29 cellular contexts compared by ENCODE assay signal in the genomic region with DNA sequence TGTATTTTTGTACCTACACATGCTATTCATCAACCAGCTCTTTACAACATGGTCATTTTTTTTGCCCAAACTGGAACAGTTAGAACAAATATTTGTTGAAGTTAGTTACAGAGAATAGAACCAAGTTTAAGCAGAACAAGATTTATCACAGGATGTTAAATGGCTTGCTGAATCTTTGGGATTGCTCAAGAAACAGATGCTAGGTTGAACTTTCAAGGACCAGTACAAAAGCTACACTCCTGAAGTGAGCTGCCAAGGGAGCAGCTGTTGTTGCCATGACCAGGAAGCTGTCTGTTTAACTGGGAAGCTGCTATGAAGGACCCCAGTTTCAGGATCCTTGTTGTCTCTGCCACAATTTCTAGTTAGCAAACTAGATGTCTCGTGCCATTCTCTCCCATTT. TPM values are rescaled to one million over a fixed set of nuclear protein-coding genes. Genes with fewer than 3 reads are reported as not detected.
"Had no signal": no experiment of that assay in that cellular context is flagged by ENCODE, and none has a peak within 500 bp of the region (broad histone marks: within the 10 kb centered on the region; RNA-seq: fewer than 3 reads in every experiment).

No MANE protein-coding gene starts in this region.

- H3K4me3 Mint-ChIP-seq: activated CD4-positive, alpha-beta memory T cell treated with anti-CD3 and anti-CD28 coated beads, Interleukin-2, amount 10 ng/mL, durations not matched to agents 7 days and 5 days; activated naive CD4-positive, alpha-beta T cell treated with anti-CD3 and anti-CD28 coated beads, Interleukin-2, amount 10 ng/mL, durations not matched to agents 7 days and 5 days; activated naive CD8-positive, alpha-beta T cell treated with anti-CD3 and anti-CD28 coated beads, Interleukin-2, amount 50 U/mL, for 24 hours; activated T-cell treated with anti-CD3 and anti-CD28 coated beads, Interleukin-2, amount 50 U/mL, for 72 hours; nephron progenitor cell; T-helper 1 cell treated with Interleukin-12 subunit alpha and Interleukin-12 subunit beta and Interleukin-4 antibody, amounts not matched to agents 30 μg/mL and 1 μg/mL, for 36 hours had no signal

- H3K4me3 ChIP-seq: body of pancreas, cardiac muscle cell, right lobe of liver, smooth muscle cell, testis, uterus had no signal

- H3K36me3 ChIP-seq: cardiac muscle cell, right lobe of liver, uterus had no signal

- H3K36me3 Mint-ChIP-seq: activated naive CD4-positive, alpha-beta T cell treated with anti-CD3 and anti-CD28 coated beads, Interleukin-2, amount 10 ng/mL, durations not matched to agents 7 days and 5 days had no signal

- H3K9me3 Mint-ChIP-seq: activated naive CD4-positive, alpha-beta T cell treated with anti-CD3 and anti-CD28 coated beads, Interleukin-2, amount 10 ng/mL, durations not matched to agents 7 days and 5 days; activated naive CD8-positive, alpha-beta T cell treated with anti-CD3 and anti-CD28 coated beads, Interleukin-2, amount 50 U/mL, for 24 hours; nephron progenitor cell; T-helper 1 cell treated with Interleukin-12 subunit alpha and Interleukin-12 subunit beta and Interleukin-4 antibody, amounts not matched to agents 30 μg/mL and 1 μg/mL, for 36 hours had no signal

- H3K9me3 ChIP-seq: body of pancreas, right lobe of liver, testis, uterus had no signal

- DNase-seq: activated CD4-positive, alpha-beta memory T cell treated with anti-CD3 and anti-CD28 coated beads, Interleukin-2, amount 10 ng/mL, durations not matched to agents 7 days and 5 days; activated CD4-positive, alpha-beta T cell treated with anti-CD3 and anti-CD28 coated beads for 4 hours; activated CD4-positive, CD25-positive, alpha-beta regulatory T cell; activated effector memory CD4-positive, alpha-beta T cell treated with anti-CD3 and anti-CD28 coated beads, Interleukin-2, amount 50 U/mL, for 16 hours; activated naive CD4-positive, alpha-beta T cell treated with anti-CD3 and anti-CD28 coated beads, Interleukin-2, amount 10 ng/mL, durations not matched to agents 7 days and 5 days; activated naive CD8-positive, alpha-beta T cell treated with anti-CD3 and anti-CD28 coated beads, Interleukin-2, amount 50 U/mL, for 24 hours; activated T-cell treated with anti-CD3 and anti-CD28 coated beads, Interleukin-2, amount 50 U/mL, for 72 hours; anterior cingulate cortex; body of pancreas; dermis blood vessel endothelial cell; effector CD8-positive, alpha-beta T cell; hippocampal formation; left ventricle myocardium superior; mammary epithelial cell; midbrain; nephron progenitor cell; occipital lobe; right lobe of liver; stimulated activated CD4-positive, alpha-beta T cell treated with anti-CD3 and anti-CD28 coated beads, Interleukin-15, amount 100 ng/mL, for 24 hours; stimulated activated CD8-positive, alpha-beta memory T cell treated with anti-CD3 and anti-CD28 coated beads, Interleukin-4, amount 100 ng/mL, for 48 hours; stimulated activated naive CD4-positive, alpha-beta T cell; T1000; testis; trophoblast cell; uterus had no signal

- H3K27me3 Mint-ChIP-seq: activated CD4-positive, alpha-beta memory T cell treated with anti-CD3 and anti-CD28 coated beads, Interleukin-2, amount 10 ng/mL, durations not matched to agents 7 days and 5 days; activated naive CD4-positive, alpha-beta T cell treated with anti-CD3 and anti-CD28 coated beads, Interleukin-2, amount 10 ng/mL, durations not matched to agents 7 days and 5 days; activated naive CD8-positive, alpha-beta T cell treated with anti-CD3 and anti-CD28 coated beads, Interleukin-2, amount 50 U/mL, for 24 hours had no signal

- H3K4me2 ChIP-seq: smooth muscle cell had no signal

- H3K27ac ChIP-seq: body of pancreas, cardiac muscle cell, right lobe of liver, testis, uterus had no signal

- H3K27me3 ChIP-seq: body of pancreas, cardiac muscle cell, right lobe of liver, testis, uterus had no signal

- H3K4me1 ChIP-seq: body of pancreas, right lobe of liver, testis, uterus had no signal

- H3K4me1 Mint-ChIP-seq: activated CD4-positive, alpha-beta memory T cell treated with anti-CD3 and anti-CD28 coated beads, Interleukin-2, amount 10 ng/mL, durations not matched to agents 7 days and 5 days; activated naive CD4-positive, alpha-beta T cell treated with anti-CD3 and anti-CD28 coated beads, Interleukin-2, amount 10 ng/mL, durations not matched to agents 7 days and 5 days; activated naive CD8-positive, alpha-beta T cell treated with anti-CD3 and anti-CD28 coated beads, Interleukin-2, amount 50 U/mL, for 24 hours; nephron progenitor cell had no signal

- H3K27ac Mint-ChIP-seq: activated CD4-positive, alpha-beta memory T cell treated with anti-CD3 and anti-CD28 coated beads, Interleukin-2, amount 10 ng/mL, durations not matched to agents 7 days and 5 days; activated naive CD4-positive, alpha-beta T cell treated with anti-CD3 and anti-CD28 coated beads, Interleukin-2, amount 10 ng/mL, durations not matched to agents 7 days and 5 days; activated naive CD8-positive, alpha-beta T cell treated with anti-CD3 and anti-CD28 coated beads, Interleukin-2, amount 50 U/mL, for 24 hours; activated T-cell treated with anti-CD3 and anti-CD28 coated beads, Interleukin-2, amount 50 U/mL, for 72 hours; nephron progenitor cell; T-helper 1 cell treated with Interleukin-12 subunit alpha and Interleukin-12 subunit beta and Interleukin-4 antibody, amounts not matched to agents 30 μg/mL and 1 μg/mL, for 36 hours had no signal

RNA-seq across cellular contexts. Expression of gene ZIC1, which starts 53.7 kb away (rescaled TPM):
- total RNA-seq: activated CD4-positive, alpha-beta memory T cell treated with anti-CD3 and anti-CD28 coated beads, Interleukin-2, amount 10 ng/mL, durations not matched to agents 7 days and 5 days; activated T-cell treated with anti-CD3 and anti-CD28 coated beads, Interleukin-2, amount 50 U/mL, for 72 hours; body of pancreas; cardiac muscle cell; dermis blood vessel endothelial cell; left ventricle myocardium superior; smooth muscle cell; uterus had no signal
- polyA plus RNA-seq: esophagus, mammary epithelial cell, smooth muscle cell had no signal

RNA-seq across cellular contexts. Expression of gene ZIC4, which starts 56.5 kb away (rescaled TPM):
- total RNA-seq: activated CD4-positive, alpha-beta memory T cell treated with anti-CD3 and anti-CD28 coated beads, Interleukin-2, amount 10 ng/mL, durations not matched to agents 7 days and 5 days; activated T-cell treated with anti-CD3 and anti-CD28 coated beads, Interleukin-2, amount 50 U/mL, for 72 hours; body of pancreas; cardiac muscle cell; dermis blood vessel endothelial cell; left ventricle myocardium superior; smooth muscle cell; uterus had no signal
- polyA plus RNA-seq: cardiac muscle cell, esophagus, mammary epithelial cell, smooth muscle cell had no signal
